Comparison of ENCODE assay signal across 27 cellular contexts in the genomic region with DNA sequence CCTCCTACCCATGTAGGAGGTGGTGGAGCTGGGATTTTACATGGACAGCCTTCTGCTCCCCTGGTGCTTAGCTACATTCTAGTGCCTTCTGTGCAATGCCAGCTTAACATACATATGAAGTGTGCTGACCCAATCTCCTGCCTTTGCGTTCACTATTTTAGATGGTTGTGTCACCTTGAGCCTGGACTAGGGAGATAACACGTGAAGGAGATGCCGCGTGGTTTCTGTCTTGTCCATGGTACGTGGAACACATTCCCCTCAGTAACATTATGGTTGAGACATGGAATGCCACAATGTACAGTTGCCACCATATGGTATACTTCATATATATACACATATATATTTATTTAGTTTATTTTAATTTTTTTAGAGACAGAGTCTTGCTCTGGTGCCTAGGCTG.
"Had no signal": no experiment of that assay in that cellular context is flagged by ENCODE, and none has a peak within 500 bp of the region (broad histone marks: within the 10 kb centered on the region; RNA-seq: fewer than 3 reads in every experiment).

No MANE protein-coding gene starts in this region.

- H3K9me3 ChIP-seq: adrenal gland, body of pancreas, gastrocnemius medialis, heart right ventricle had no signal

- H3K27me3 ChIP-seq: adrenal gland, body of pancreas, foreskin keratinocyte, gastrocnemius medialis, hepatocyte had no signal

- ATAC-seq: activated CD4-positive, alpha-beta T cell treated with anti-CD3 and anti-CD28 coated beads for 36 hours; activated CD8-positive, alpha-beta memory T cell treated with anti-CD3 and anti-CD28 coated beads, Interleukin-2, amount 10 ng/mL, durations not matched to agents 7 days and 5 days; activated CD8-positive, alpha-beta T cell treated with anti-CD3 and anti-CD28 coated beads, Interleukin-2, amount 10 ng/mL, durations not matched to agents 7 days and 5 days; activated naive CD8-positive, alpha-beta T cell treated with anti-CD3 and anti-CD28 coated beads, Interleukin-2, amount 50 U/mL, for 24 hours; body of pancreas; esophagus mucosa; foreskin keratinocyte; heart right ventricle; T-helper 17 cell had no signal

- H3K36me3 ChIP-seq: adrenal gland, gastrocnemius medialis, heart right ventricle had no signal

- DNase-seq: activated CD4-positive, alpha-beta memory T cell treated with anti-CD3 and anti-CD28 coated beads for 36 hours; activated CD4-positive, alpha-beta T cell treated with anti-CD3 and anti-CD28 coated beads for 36 hours; activated CD4-positive, alpha-beta T cell treated with anti-CD3 and anti-CD28 coated beads, Interleukin-2, amount 10 ng/mL, durations not matched to agents 24 days and 14 days; activated CD4-positive, CD25-positive, alpha-beta regulatory T cell; activated CD4-positive, CD25-positive, alpha-beta regulatory T cell treated with anti-CD3 and anti-CD28 coated beads, Interleukin-2, amount 50 U/mL, for 72 hours; activated CD8-positive, alpha-beta memory T cell treated with anti-CD3 and anti-CD28 coated beads, Interleukin-2, amount 10 ng/mL, durations not matched to agents 7 days and 5 days; activated CD8-positive, alpha-beta memory T cell treated with anti-CD3 and anti-CD28 coated beads, Interleukin-2, amount 50 U/mL, for 4 hours; activated CD8-positive, alpha-beta T cell treated with anti-CD3 and anti-CD28 coated beads, Interleukin-2, amount 10 ng/mL, durations not matched to agents 7 days and 5 days; activated effector memory CD4-positive, alpha-beta T cell treated with anti-CD3 and anti-CD28 coated beads, Interleukin-2, amount 50 U/mL, for 16 hours; activated naive CD4-positive, alpha-beta T cell treated with anti-CD3 and anti-CD28 coated beads for 36 hours; activated naive CD8-positive, alpha-beta T cell treated with anti-CD3 and anti-CD28 coated beads for 36 hours; activated naive CD8-positive, alpha-beta T cell treated with anti-CD3 and anti-CD28 coated beads, Interleukin-2, amount 50 U/mL, for 24 hours; activated T-cell treated with anti-CD3 and anti-CD28 coated beads, Interleukin-2, amount 50 U/mL, for 1 hour; activated T-cell treated with anti-CD3 and anti-CD28 coated beads, Interleukin-2, amount 50 U/mL, for 48 hours; adrenal gland; amygdala; aorta; body of pancreas; effector CD8-positive, alpha-beta T cell; foreskin keratinocyte; gastrocnemius medialis; heart right ventricle; T-helper 1 cell; T-helper 17 cell had no signal

- H3K27ac ChIP-seq: adrenal gland, body of pancreas, epithelial cell of prostate, foreskin keratinocyte, heart right ventricle, hepatocyte had no signal

- H3K4me3 ChIP-seq: adrenal gland, body of pancreas, gastrocnemius medialis, heart right ventricle, hepatocyte had no signal

- H3K4me1 ChIP-seq: body of pancreas, foreskin keratinocyte had no signal
